ENCODE assay signal across 1 cellular context in the genomic region with DNA sequence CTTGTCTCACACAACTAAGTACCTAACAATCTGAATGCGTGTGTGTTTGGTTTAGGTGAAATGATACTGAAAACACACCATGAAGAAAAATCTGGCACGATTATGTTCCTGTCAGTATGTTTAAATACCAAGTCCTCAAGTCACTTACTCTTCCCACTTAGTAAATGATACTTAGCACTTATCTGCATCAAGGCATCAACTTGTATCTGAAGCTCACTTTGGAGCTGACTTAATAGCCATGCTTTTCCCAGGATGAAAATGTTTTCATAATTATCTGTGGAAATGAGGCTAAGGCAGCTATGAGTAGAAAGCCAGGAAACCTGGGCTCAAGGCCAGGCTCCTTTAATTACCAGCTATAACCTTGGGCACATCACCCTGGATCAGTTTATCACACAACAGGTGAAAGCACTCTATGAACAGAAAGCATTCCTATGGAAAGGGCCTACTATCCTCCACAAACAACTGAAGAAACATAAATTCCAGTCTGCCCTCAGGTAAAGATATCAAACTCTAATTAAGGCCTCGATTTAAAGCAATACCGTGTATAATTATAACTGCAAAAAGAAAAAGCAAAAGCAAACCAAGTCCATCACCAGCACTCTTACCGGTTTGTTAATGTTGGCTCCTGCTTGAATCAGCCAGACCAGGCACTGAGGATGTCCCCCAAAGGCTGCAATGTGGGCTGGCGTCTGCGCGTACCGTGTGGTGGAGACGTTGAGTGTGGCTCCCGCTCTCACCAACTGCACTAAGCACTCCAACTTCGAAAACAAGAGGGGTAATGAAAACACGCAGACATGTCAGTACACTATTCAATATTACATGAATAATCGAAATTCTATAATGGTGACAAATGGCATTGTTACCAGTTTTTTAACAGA.
TF ChIP-seq lines count a peak whose summit lies in the region.

No MANE protein-coding gene starts in this region.

TF ChIP-seq in endothelial cell of umbilical vein, 7 proteins besides CTCF, POLR2A, EP300 and RAD21:
- TF ChIP-seq MYC (IDR thresholded peaks at IDR 0.05; ENCODE audit: low read depth, low read length) (no peak), GATA2 (IDR thresholded peaks at IDR 0.05; ENCODE audit: insufficient read depth, insufficient read length, low read depth, low read length) (no peak), JUN (IDR thresholded peaks at IDR 0.05; ENCODE audit: borderline replicate concordance, insufficient read depth, insufficient read length, low read depth) (no peak)
TF ChIP-seq in endothelial cell of umbilical vein: peak in this region for 0.
